1 cellular context compared by ENCODE assay signal in genomic region chr10:16816830-16817124, GRCh38.
TF ChIP-seq lines count a peak whose summit lies in the region.

No MANE protein-coding gene starts in this region.

TF ChIP-seq in HepG2, 621 proteins besides CTCF, POLR2A, EP300 and RAD21 (continued from another document):
- TF ChIP-seq, protein P1, sequence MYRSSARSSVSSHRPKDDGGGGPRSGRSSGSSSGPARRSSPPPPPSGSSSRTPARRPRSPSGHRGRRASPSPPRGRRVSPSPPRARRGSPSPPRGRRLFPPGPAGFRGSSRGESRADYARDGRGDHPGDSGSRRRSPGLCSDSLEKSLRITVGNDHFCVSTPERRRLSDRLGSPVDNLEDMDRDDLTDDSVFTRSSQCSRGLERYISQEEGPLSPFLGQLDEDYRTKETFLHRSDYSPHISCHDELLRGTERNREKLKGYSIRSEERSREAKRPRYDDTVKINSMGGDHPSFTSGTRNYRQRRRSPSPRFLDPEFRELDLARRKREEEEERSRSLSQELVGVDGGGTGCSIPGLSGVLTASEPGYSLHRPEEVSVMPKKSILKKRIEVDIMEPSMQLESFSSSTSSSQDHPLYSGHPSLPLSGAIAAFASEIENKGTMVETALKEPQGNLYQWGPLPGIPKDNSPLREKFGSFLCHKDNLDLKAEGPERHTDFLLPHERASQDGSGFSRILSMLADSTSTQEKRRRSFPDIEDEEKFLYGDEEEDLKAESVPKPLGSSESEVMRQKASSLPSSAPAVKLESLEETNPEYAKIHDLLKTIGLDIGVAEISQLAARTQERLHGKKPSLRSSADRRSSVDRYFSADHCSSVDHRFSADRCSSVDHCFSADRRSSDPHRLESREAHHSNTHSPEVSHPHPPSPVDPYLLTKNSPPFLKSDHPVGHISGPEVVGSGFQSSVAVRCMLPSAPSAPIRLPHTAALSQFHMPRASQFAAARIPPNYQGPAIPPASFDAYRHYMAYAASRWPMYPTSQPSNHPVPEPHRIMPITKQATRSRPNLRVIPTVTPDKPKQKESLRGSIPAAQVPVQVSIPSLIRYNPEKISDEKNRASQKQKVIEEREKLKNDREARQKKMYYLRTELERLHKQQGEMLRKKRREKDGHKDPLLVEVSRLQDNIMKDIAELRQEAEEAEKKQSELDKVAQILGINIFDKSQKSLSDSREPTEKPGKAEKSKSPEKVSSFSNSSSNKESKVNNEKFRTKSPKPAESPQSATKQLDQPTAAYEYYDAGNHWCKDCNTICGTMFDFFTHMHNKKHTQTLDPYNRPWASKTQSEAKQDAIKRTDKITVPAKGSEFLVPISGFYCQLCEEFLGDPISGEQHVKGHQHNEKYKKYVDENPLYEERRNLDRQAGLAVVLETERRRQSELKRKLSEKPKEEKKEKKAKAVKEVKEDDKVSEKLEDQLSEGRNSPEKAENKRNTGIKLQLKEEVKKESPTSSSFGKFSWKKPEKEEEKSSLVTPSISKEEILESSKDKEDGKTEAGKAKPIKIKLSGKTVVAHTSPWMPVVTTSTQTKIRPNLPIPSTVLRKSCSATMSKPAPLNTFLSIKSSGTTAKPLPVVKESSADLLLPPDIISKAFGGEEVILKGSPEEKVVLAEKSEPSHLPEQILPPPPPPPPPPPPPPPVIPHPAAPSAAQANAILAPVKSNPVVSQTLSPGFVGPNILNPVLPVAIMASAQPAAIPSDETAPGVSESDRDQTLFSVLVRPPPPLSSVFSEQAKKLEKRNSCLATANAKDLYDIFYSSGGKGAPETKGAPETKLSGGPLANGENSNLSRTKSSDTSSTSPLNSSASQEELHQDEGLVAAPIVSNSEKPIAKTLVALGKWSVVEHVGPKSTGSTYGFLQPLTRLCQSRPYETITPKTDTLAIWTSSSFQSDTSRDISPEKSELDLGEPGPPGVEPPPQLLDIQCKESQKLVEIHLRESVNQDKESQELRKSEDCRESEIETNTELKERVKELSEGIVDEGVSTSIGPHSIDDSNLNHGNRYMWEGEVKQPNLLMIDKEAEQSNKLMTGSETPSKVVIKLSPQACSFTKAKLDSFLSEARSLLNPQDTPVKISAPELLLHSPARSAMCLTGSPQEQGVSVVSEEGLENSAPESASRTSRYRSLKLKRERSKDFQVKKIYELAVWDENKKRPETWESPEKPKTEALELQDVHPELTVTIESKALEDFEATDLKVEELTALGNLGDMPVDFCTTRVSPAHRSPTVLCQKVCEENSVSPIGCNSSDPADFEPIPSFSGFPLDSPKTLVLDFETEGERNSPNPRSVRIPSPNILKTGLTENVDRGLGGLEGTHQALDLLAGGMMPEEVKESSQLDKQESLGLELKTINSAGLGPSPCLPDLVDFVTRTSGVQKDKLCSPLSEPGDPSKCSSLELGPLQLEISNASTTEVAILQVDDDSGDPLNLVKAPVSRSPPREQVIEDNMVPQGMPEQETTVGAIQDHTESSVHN (CRISPR knock-in tag; IDR thresholded peaks at IDR 0.05) = 0 out of 2 replicates have a peak, but pooled peaks have one; percentile 30
- no peak for TF ChIP-seq TOPORS (CRISPR knock-in tag; IDR thresholded peaks at IDR 0.05)
- TF ChIP-seq DZIP1 (CRISPR knock-in tag; IDR thresholded peaks at IDR 0.05) = no peak
- TF ChIP-seq, protein P2, sequence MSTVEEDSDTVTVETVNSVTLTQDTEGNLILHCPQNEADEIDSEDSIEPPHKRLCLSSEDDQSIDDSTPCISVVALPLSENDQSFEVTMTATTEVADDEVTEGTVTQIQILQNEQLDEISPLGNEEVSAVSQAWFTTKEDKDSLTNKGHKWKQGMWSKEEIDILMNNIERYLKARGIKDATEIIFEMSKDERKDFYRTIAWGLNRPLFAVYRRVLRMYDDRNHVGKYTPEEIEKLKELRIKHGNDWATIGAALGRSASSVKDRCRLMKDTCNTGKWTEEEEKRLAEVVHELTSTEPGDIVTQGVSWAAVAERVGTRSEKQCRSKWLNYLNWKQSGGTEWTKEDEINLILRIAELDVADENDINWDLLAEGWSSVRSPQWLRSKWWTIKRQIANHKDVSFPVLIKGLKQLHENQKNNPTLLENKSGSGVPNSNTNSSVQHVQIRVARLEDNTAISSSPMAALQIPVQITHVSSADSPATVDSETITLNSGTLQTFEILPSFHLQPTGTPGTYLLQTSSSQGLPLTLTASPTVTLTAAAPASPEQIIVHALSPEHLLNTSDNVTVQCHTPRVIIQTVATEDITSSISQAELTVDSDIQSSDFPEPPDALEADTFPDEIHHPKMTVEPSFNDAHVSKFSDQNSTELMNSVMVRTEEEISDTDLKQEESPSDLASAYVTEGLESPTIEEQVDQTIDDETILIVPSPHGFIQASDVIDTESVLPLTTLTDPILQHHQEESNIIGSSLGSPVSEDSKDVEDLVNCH (CRISPR knock-in tag; IDR thresholded peaks at IDR 0.05) = no peak
- TF ChIP-seq RBM22 (optimal IDR thresholded peaks at IDR 0.05; ENCODE audit: low read length) = no peak
- TF ChIP-seq ZFP36L1 (CRISPR knock-in tag; IDR thresholded peaks at IDR 0.05) = 0 out of 2 replicates have a peak, but pooled peaks have one; percentile 45
- no peak for TF ChIP-seq ZNF7 (CRISPR knock-in tag; IDR thresholded peaks at IDR 0.05)
- TF ChIP-seq, protein P3, sequence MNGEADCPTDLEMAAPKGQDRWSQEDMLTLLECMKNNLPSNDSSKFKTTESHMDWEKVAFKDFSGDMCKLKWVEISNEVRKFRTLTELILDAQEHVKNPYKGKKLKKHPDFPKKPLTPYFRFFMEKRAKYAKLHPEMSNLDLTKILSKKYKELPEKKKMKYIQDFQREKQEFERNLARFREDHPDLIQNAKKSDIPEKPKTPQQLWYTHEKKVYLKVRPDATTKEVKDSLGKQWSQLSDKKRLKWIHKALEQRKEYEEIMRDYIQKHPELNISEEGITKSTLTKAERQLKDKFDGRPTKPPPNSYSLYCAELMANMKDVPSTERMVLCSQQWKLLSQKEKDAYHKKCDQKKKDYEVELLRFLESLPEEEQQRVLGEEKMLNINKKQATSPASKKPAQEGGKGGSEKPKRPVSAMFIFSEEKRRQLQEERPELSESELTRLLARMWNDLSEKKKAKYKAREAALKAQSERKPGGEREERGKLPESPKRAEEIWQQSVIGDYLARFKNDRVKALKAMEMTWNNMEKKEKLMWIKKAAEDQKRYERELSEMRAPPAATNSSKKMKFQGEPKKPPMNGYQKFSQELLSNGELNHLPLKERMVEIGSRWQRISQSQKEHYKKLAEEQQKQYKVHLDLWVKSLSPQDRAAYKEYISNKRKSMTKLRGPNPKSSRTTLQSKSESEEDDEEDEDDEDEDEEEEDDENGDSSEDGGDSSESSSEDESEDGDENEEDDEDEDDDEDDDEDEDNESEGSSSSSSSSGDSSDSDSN (CRISPR knock-in tag; IDR thresholded peaks at IDR 0.05) = no peak
- no peak for TF ChIP-seq MAF1 (CRISPR knock-in tag; IDR thresholded peaks at IDR 0.05; ENCODE audit: borderline replicate concordance)
- 0 out of 2 replicates have a peak, but pooled peaks have one; percentile 0 for TF ChIP-seq ZNF501 (CRISPR knock-in tag; IDR thresholded peaks at IDR 0.05)
- TF ChIP-seq ZFP90 (CRISPR knock-in tag; IDR thresholded peaks at IDR 0.05; ENCODE audit: borderline replicate concordance) = 0 out of 2 replicates have a peak, but pooled peaks have one; percentile 3
- TF ChIP-seq HMGXB4 (CRISPR knock-in tag; IDR thresholded peaks at IDR 0.05; ENCODE audit: borderline replicate concordance in 1 of 2, low read depth in 1 of 2) = 0 out of 4 replicates have a peak, but pooled peaks of 1 of the 2 experiments have one; percentile 6
- TF ChIP-seq ADNP (CRISPR knock-in tag; IDR thresholded peaks at IDR 0.05) = no peak
- TF ChIP-seq CBX5 (CRISPR knock-in tag; IDR thresholded peaks at IDR 0.05; ENCODE audit: borderline replicate concordance) = no peak
- peak; percentile 90; the same call in 1 of the 2 replicates for TF ChIP-seq ZNF253 (CRISPR knock-in tag; IDR thresholded peaks at IDR 0.05; ENCODE audit: borderline replicate concordance)
- no peak for TF ChIP-seq AKAP8 (CRISPR knock-in tag; IDR thresholded peaks at IDR 0.05)
- TF ChIP-seq ZNF878 (CRISPR knock-in tag; IDR thresholded peaks at IDR 0.05) = 0 out of 2 replicates have a peak, but pooled peaks have one; percentile 35
- TF ChIP-seq ZNF781 (CRISPR knock-in tag; IDR thresholded peaks at IDR 0.05; ENCODE audit: borderline replicate concordance, not compliant biosample characterization) = peak; percentile 53
- TF ChIP-seq, protein P4, sequence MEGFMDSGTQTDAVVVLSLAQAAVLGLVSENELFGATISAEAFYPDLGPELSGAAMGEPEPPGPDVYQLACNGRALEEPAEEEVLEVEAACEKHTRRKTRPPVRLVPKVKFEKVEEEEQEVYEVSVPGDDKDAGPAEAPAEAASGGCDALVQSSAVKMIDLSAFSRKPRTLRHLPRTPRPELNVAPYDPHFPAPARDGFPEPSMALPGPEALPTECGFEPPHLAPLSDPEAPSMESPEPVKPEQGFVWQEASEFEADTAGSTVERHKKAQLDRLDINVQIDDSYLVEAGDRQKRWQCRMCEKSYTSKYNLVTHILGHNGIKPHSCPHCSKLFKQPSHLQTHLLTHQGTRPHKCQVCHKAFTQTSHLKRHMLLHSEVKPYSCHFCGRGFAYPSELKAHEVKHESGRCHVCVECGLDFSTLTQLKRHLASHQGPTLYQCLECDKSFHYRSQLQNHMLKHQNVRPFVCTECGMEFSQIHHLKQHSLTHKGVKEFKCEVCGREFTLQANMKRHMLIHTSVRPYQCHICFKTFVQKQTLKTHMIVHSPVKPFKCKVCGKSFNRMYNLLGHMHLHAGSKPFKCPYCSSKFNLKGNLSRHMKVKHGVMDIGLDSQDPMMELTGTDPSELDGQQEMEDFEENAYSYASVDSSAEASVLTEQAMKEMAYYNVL (CRISPR knock-in tag; IDR thresholded peaks at IDR 0.05; ENCODE audit: borderline replicate concordance) = no peak
- TF ChIP-seq E2F1 (CRISPR knock-in tag; IDR thresholded peaks at IDR 0.05) = no peak
- peak; percentile 43 for TF ChIP-seq IKZF4 (CRISPR knock-in tag; IDR thresholded peaks at IDR 0.05; ENCODE audit: borderline replicate concordance, low read depth, not compliant biosample characterization)
- TF ChIP-seq ZSCAN9 (CRISPR knock-in tag; IDR thresholded peaks at IDR 0.05; ENCODE audit: borderline replicate concordance) = no peak; the same call in 1 of the 2 replicates
- TF ChIP-seq MEIS2 (CRISPR knock-in tag; IDR thresholded peaks at IDR 0.05) = no peak
- TF ChIP-seq TGIF2 (CRISPR knock-in tag; IDR thresholded peaks at IDR 0.05) = peak; percentile 83; the same call in 1 of the 2 replicates
TF ChIP-seq in HepG2: peak in this region for 14.
